Comparison of ENCODE assay signal across 8 cellular contexts in genomic region chr1:235972316-235973090, GRCh38.
DNase-seq lines count a peak whose midpoint lies in the region; ATAC-seq, FAIRE-seq and TF ChIP-seq lines count a peak whose summit lies in the region.

No MANE protein-coding gene starts in this region.

- H3K9me3 ChIP-seq in Panc1 (ENCODE audit: control insufficient read depth, insufficient read depth, low read depth, low read length) (no peaks in the 10 kb centered on the region), H1 (ENCODE audit: insufficient read depth in 2 of 2, low read depth in 1 of 2, low read length in 1 of 2) (peaks cover 9 to 12% of the 10 kb centered on the region in 2 experiments), mucosa of stomach (ENCODE audit: control insufficient read depth, low read length) (no peaks in the 10 kb centered on the region)

- 67% methylated on average over 8 of the region's 8 CpGs; no CpG with 5 or more reads in 1 of the 2 experiments for whole genome bisulfite sequencing in H1 (ENCODE audit: extremely low coverage in 1 of 2, insufficient coverage in 1 of 2, insufficient read length in 1 of 2, insufficient replicate concordance in 2 of 2, low coverage in 1 of 2, low lambda C conversion rate in 2 of 2, missing lambda C conversion rate in 1 of 2), 2 experiments

- intact Hi-C loops in Panc1 (cut with micrococcal nuclease; ENCODE audit: unreplicated experiment) = loop anchor here (2.0 to 5.0 kb wide), 3 partner anchors 54 to 460 kb away; partner anchors contain the start of gene LYST

- no peaks in the 10 kb centered on the region for H3K79me1 ChIP-seq in H1 (ENCODE audit: low read depth, low read length)

- no peaks in the 10 kb centered on the region for H3K79me2 ChIP-seq in H1 (ENCODE audit: control insufficient read depth in 1 of 2, insufficient read depth in 2 of 2, low read length in 2 of 2)

- no peak for TF ChIP-seq CTCF in Panc1 (IDR thresholded peaks at IDR 0.05)
- TF ChIP-seq CTCF in H1 (IDR thresholded peaks at IDR 0.05; ENCODE audit: control extremely low read depth in 1 of 3, insufficient read depth in 1 of 3, low read depth in 1 of 3, low read length in 3 of 3) = no peak

- H3K36me3 ChIP-seq in Panc1 (ENCODE audit: control insufficient read depth, insufficient read depth, low read length) (0 out of 2 replicates have a peak, but pooled peaks cover 3% of the 10 kb centered on the region), H1 (ENCODE audit: control insufficient read depth in 2 of 4, insufficient read depth in 4 of 4, low read length in 3 of 4) (peaks cover 0 to 10% (median 4%) of the 10 kb centered on the region in 4 experiments; a peak in 5 of 8 replicates), mucosa of stomach (ENCODE audit: control insufficient read depth, insufficient read depth, low read length) (no peaks in the 10 kb centered on the region)

- H2BK5ac ChIP-seq in H1 (ENCODE audit: low read depth, low read length) = no peak overlapping the region

- TSS peak; percentile 98 for BruUV-seq in Panc1 (replicated peaks; lab: Mats Ljungman, UMichigan)

- H2AFZ ChIP-seq in H1 (ENCODE audit: low read length) = peak overlapping the region; percentile 97

- H3K36me3 Mint-ChIP-seq in T-helper 2 cell treated with Interferon-gamma antibody and Interleukin-4, amounts not matched to agents 5 μg/mL and 100 μg/mL, for 36 hours (ENCODE audit: low read depth) = no peaks in the 10 kb centered on the region

- H3K4me1 ChIP-seq in Panc1 (ENCODE audit: control insufficient read depth, insufficient read depth, low read length) = peaks cover 20% of the 10 kb centered on the region
- H3K4me1 ChIP-seq in H1 (replicated peaks in 1 of 4; ENCODE audit: control insufficient read depth in 3 of 4, insufficient read depth in 4 of 4, low read length in 3 of 4) = 0 out of 7 replicates have a peak, but pooled peaks cover 0 to 3% (median 0%) of the 10 kb centered on the region in 4 experiments
- H3K4me1 ChIP-seq in mucosa of stomach (ENCODE audit: control insufficient read depth, insufficient read depth, low read length) = peaks cover 12% of the 10 kb centered on the region

- DNase-seq in T-helper 2 cell treated with Interferon-gamma antibody and Interleukin-4, amounts not matched to agents 5 μg/mL and 100 μg/mL, for 36 hours (ENCODE audit: low spot score) = no peak
- DNase-seq in T-helper 2 cell (no peak), Panc1 (ENCODE audit: low read depth, low spot score) (no peak), H1 (ENCODE audit: low read depth in 1 of 2, low spot score in 2 of 2) (no peak), NCI-H2196 treated with DMSO at 0.1 percent for 48 hours (lab: John Stamatoyannopoulos, UW; ENCODE audit: unreplicated experiment) (no peak), NCI-H345 treated with DMSO at 0.1 percent for 48 hours (lab: John Stamatoyannopoulos, UW; ENCODE audit: unreplicated experiment) (no peak)

- no peak overlapping the region for H3K23ac ChIP-seq in H1 (ENCODE audit: insufficient read length)

- no peak overlapping the region for H3K4ac ChIP-seq in H1 (replicated peaks; ENCODE audit: insufficient read length, low read depth, low read length)

- H3K4me1 Mint-ChIP-seq in T-helper 2 cell treated with Interferon-gamma antibody and Interleukin-4, amounts not matched to agents 5 μg/mL and 100 μg/mL, for 36 hours (ENCODE audit: low read depth) = peaks cover 14% of the 10 kb centered on the region

- H2BK120ac ChIP-seq in H1 (replicated peaks; ENCODE audit: low read depth, low read length) = no peak overlapping the region

- no peak overlapping the region for H4K5ac ChIP-seq in H1 (ENCODE audit: insufficient read length, low read depth, low read length)

- H4K8ac ChIP-seq in H1 (ENCODE audit: extremely low read depth, insufficient read depth, low read length) = no peak overlapping the region

- POLR2A ChIA-PET in Panc1 (lab: Charles Lee) (interaction anchor here (0.6 to 1.2 kb wide), 5 partner anchors 31 to 70 kb away, joined by 3 to 7 read pairs (median 4); no protein-coding TSS in a partner anchor), H1 (lab: Charles Lee; ENCODE audit: partially characterized antibody) (interaction anchor here (0.8 to 1.8 kb wide), 6 partner anchors 9 to 108 kb away, joined by 3 to 8 read pairs (median 3); partner anchors contain the start of gene NID1)

- H2AK5ac ChIP-seq in H1 (ENCODE audit: low read depth, low read length) = no peak overlapping the region

- H3K27ac ChIP-seq in Panc1 (ENCODE audit: low read length) = peak overlapping the region; percentile 98
- no peak overlapping the region for H3K27ac ChIP-seq in H1 (ENCODE audit: low read depth, low read length)

- H4K20me1 ChIP-seq in H1 (replicated peaks in 1 of 2; ENCODE audit: control insufficient read depth in 1 of 2, insufficient read depth in 2 of 2, low read length in 2 of 2) = no peaks in the 10 kb centered on the region

- H3K9ac ChIP-seq in H1 (replicated peaks in 1 of 4; ENCODE audit: extremely low read depth in 1 of 4, low read depth in 3 of 4, low read length in 3 of 4) (peak overlapping the region in 2 of 4 experiments; percentile 56 to 60; a peak in 2 of 7 replicates), mucosa of stomach (ENCODE audit: low read length) (peak overlapping the region; percentile 77)

- H4K91ac ChIP-seq in H1 (replicated peaks; ENCODE audit: insufficient read length, low read length) = no peak overlapping the region

- H3K27me3 ChIP-seq in Panc1 (ENCODE audit: control insufficient read depth, insufficient read depth, low read length) (no peaks in the 10 kb centered on the region), H1 (replicated peaks in 1 of 4; ENCODE audit: control insufficient read depth in 3 of 4, extremely low read depth in 1 of 4, insufficient read depth in 3 of 4, low read length in 3 of 4) (no peaks in the 10 kb centered on the region), mucosa of stomach (ENCODE audit: control insufficient read depth, insufficient read depth, low read length) (no peaks in the 10 kb centered on the region)

- H3K14ac ChIP-seq in H1 (ENCODE audit: insufficient read length) = no peak overlapping the region

- H3K27me3 Mint-ChIP-seq in T-helper 2 cell treated with Interferon-gamma antibody and Interleukin-4, amounts not matched to agents 5 μg/mL and 100 μg/mL, for 36 hours (ENCODE audit: low read depth) = peaks cover 14% of the 10 kb centered on the region

- CTCF ChIA-PET in Panc1 (lab: Charles Lee) = interaction anchor here (0.5 to 2.1 kb wide), 22 partner anchors 15 to 868 kb away, joined by 3 to 17 read pairs (median 4); partner anchors contain the start of gene LYST
- CTCF ChIA-PET in H1 (lab: Charles Lee; ENCODE audit: partially characterized antibody) = interaction anchor here (0.6 to 5.0 kb wide), 56 partner anchors 7 to 556 kb away, joined by 3 to 53 read pairs (median 4); partner anchors contain the start of gene LYST

- TF ChIP-seq EP300 in H1 (IDR thresholded peaks at IDR 0.05; ENCODE audit: borderline replicate concordance in 1 of 2, low read depth in 2 of 2, low read length in 2 of 2) = no peak

- H3K4me2 ChIP-seq in H1 (ENCODE audit: insufficient read depth in 1 of 2, low read depth in 2 of 2, low read length in 2 of 2) = peak overlapping the region; percentile 29 to 92

- H2BK20ac ChIP-seq in H1 (ENCODE audit: low read length) = no peak overlapping the region; the same call in 1 of the 2 replicates

- no peak for TF ChIP-seq POLR2A in H1 (IDR thresholded peaks at IDR 0.05; ENCODE audit: control extremely low read depth in 1 of 2, low read depth in 2 of 2, low read length in 2 of 2)

- no peaks in the 10 kb centered on the region for H3K23me2 ChIP-seq in H1 (ENCODE audit: low read depth, low read length)

- peak overlapping the region; percentile 59 for H3K27ac Mint-ChIP-seq in T-helper 2 cell treated with Interferon-gamma antibody and Interleukin-4, amounts not matched to agents 5 μg/mL and 100 μg/mL, for 36 hours

- H3K9me3 Mint-ChIP-seq in T-helper 2 cell treated with Interferon-gamma antibody and Interleukin-4, amounts not matched to agents 5 μg/mL and 100 μg/mL, for 36 hours = no peaks in the 10 kb centered on the region

- peak; percentile 50 for FAIRE-seq in H1 (lab: Jason Lieb, UNC)

- H3K56ac ChIP-seq in H1 (replicated peaks; ENCODE audit: insufficient read length, low read depth, low read length) = no peak overlapping the region

- H2BK15ac ChIP-seq in H1 (ENCODE audit: low read length) = no peak overlapping the region

- no peak overlapping the region; the same call in 1 of the 2 replicates for H2BK12ac ChIP-seq in H1 (ENCODE audit: low read depth, low read length)

- TF ChIP-seq RAD21 in H1 (IDR thresholded peaks at IDR 0.05 in 1 of 2, conservative IDR thresholded peaks at IDR 0.05 in 1 of 2; ENCODE audit: low read depth in 2 of 2, low read length in 2 of 2) = no peak

- in situ Hi-C loops in Panc1 (cut with HindIII; ENCODE audit: low pct_unique_long_range_greater_than_20kb, low sequenced_read_pairs) = no loop called here

- no peak overlapping the region for H3K18ac ChIP-seq in H1 (ENCODE audit: extremely low read depth, low read length)

- ATAC-seq in HG02852 (IDR thresholded peaks at IDR 0.05; ENCODE audit: unreplicated experiment) (peak; percentile 39), Panc1 (peak; percentile 42)

- H3K4me3 ChIP-seq in Panc1 (ENCODE audit: low read depth in 2 of 2, low read length in 2 of 2) (peak overlapping the region; percentile 33 to 54), H1 (ENCODE audit: extremely low read depth in 1 of 4, insufficient read depth in 2 of 4, low read depth in 3 of 4, low read length in 4 of 4) (peak overlapping the region; percentile 32 to 60 (median 46); a peak in 6 of 8 replicates), mucosa of stomach (ENCODE audit: low read length) (peak overlapping the region; percentile 61)

- peak overlapping the region; percentile 76 for H3K4me3 Mint-ChIP-seq in T-helper 2 cell treated with Interferon-gamma antibody and Interleukin-4, amounts not matched to agents 5 μg/mL and 100 μg/mL, for 36 hours

TF ChIP-seq in H1, 55 proteins besides CTCF, POLR2A, EP300 and RAD21 (continues in another document):
- TF ChIP-seq PHF8 (conservative IDR thresholded peaks at IDR 0.05; ENCODE audit: low read depth, low read length) (0 out of 2 replicates have a peak, but pooled peaks have one; percentile 32), ASH2L (IDR thresholded peaks at IDR 0.05; ENCODE audit: low read length) (peak; percentile 41), SIRT6 (IDR thresholded peaks at IDR 0.05; ENCODE audit: low read length) (no peak), SRF (IDR thresholded peaks at IDR 0.05; ENCODE audit: low read depth, low read length) (no peak), KDM1A (IDR thresholded peaks at IDR 0.05; ENCODE audit: borderline replicate concordance, low read length) (0 out of 2 replicates have a peak, but pooled peaks have one; percentile 60), POU5F1 (IDR thresholded peaks at IDR 0.05; ENCODE audit: low read depth, low read length) (no peak), HDAC6 (IDR thresholded peaks at IDR 0.05; ENCODE audit: low read depth, low read length) (no peak), KDM4A (IDR thresholded peaks at IDR 0.05; ENCODE audit: low read depth, low read length, severe bottlenecking) (no peak), SP4 (IDR thresholded peaks at IDR 0.05; ENCODE audit: low read length) (no peak)
